In genomic region chr19:38224863-38225218, GRCh38 we compare ENCODE assay signal across 12 cellular contexts. TPM values are rescaled to one million over a fixed set of nuclear protein-coding genes. Genes with fewer than 3 reads are reported as not detected.
A peak's percentile ranks its signal among the peaks of the same experiment; 100 is the strongest.
DNase-seq lines count a peak whose midpoint lies in the region; ATAC-seq and TF ChIP-seq lines count a peak whose summit lies in the region.
"Not testable (repeated sequence)": the region's sequence is repeated elsewhere in the genome, so short reads cannot be mapped to it uniquely, and the experiment has no call there.
"Had no signal": no experiment of that assay in that cellular context is flagged by ENCODE, and none has a peak within 500 bp of the region (broad histone marks: within the 10 kb centered on the region; RNA-seq: fewer than 3 reads in every experiment).

No MANE protein-coding gene starts in this region.

- not testable (repeated sequence) for BruUV-seq in PC-9 (replicated peaks; lab: Mats Ljungman, UMichigan)

- peaks cover 11% of the 10 kb centered on the region for H3K27me3 ChIP-seq in CD4-positive, CD25-positive, alpha-beta regulatory T cell (ENCODE audit: control insufficient read depth, insufficient read depth, low read length)
- peaks cover 14% of the 10 kb centered on the region; the same call in 1 of the 2 replicates for H3K27me3 ChIP-seq in PC-9 (ENCODE audit: insufficient read depth, low read depth)

- not testable (repeated sequence) for H3F3A ChIP-seq in PC-9 (ENCODE audit: insufficient read depth, low read depth)

- H2AFZ ChIP-seq in PC-9, result not testable (repeated sequence)

- H3K9me2 ChIP-seq in PC-9 (ENCODE audit: insufficient read depth), result not testable (repeated sequence)

- not testable (repeated sequence) for H3K9me3 Mint-ChIP-seq in CD4-positive, CD25-positive, alpha-beta regulatory T cell; activated CD4-positive, alpha-beta T cell treated with anti-CD3 and anti-CD28 coated beads, Interleukin-2, amount 10 ng/mL, durations not matched to agents 7 days and 5 days; activated naive CD4-positive, alpha-beta T cell treated with anti-CD3 and anti-CD28 coated beads for 36 hours; chondrocyte (ENCODE audit: low read depth); naive B cell; stimulated activated memory B cell treated with anti-CD40 and anti-IgM and Interleukin-4, amounts not matched to agents 10 μg/mL and 1 μg/mL and 100 μg/mL, for 72 hours

- intact Hi-C loops in PC-9 (cut with micrococcal nuclease; ENCODE audit: unreplicated experiment), result not testable (repeated sequence)
- intact Hi-C loops in activated naive CD4-positive, alpha-beta T cell treated with anti-CD3 and anti-CD28 coated beads for 36 hours (cut with micrococcal nuclease), result loop anchor here (10.0 kb wide), 2 partner anchors 80 to 170 kb away; no protein-coding TSS in a partner anchor

- POLR2A ChIA-PET in PC-9 (lab: Charles Lee; ENCODE audit: unreplicated experiment); activated CD4-positive, alpha-beta T cell treated with anti-CD3 and anti-CD28 coated beads, Interleukin-2, amount 10 ng/mL, durations not matched to agents 7 days and 5 days (lab: Charles Lee): not testable (repeated sequence)

- H3K4me3 Mint-ChIP-seq in CD4-positive, CD25-positive, alpha-beta regulatory T cell, result peak overlapping the region in 3 of 4 donors; percentile 60 to 84 (median 82)
- H3K4me3 Mint-ChIP-seq in activated CD4-positive, alpha-beta T cell treated with anti-CD3 and anti-CD28 coated beads, Interleukin-2, amount 10 ng/mL, durations not matched to agents 7 days and 5 days, result peak overlapping the region; percentile 59
- H3K4me3 Mint-ChIP-seq in activated naive CD4-positive, alpha-beta T cell treated with anti-CD3 and anti-CD28 coated beads for 36 hours, result peak overlapping the region; percentile 68
- peak overlapping the region; percentile 80 for H3K4me3 Mint-ChIP-seq in chondrocyte (ENCODE audit: unreplicated experiment)
- H3K4me3 Mint-ChIP-seq in naive B cell, result peak overlapping the region in 7 of 8 donors; percentile 22 to 97 (median 85)
- peak overlapping the region; percentile 72 for H3K4me3 Mint-ChIP-seq in stimulated activated memory B cell treated with anti-CD40 and anti-IgM and Interleukin-4, amounts not matched to agents 10 μg/mL and 1 μg/mL and 100 μg/mL, for 72 hours

- H3K4me2 ChIP-seq in PC-9, result peak overlapping the region; percentile 85; the same call in 1 of the 2 replicates

- H3K36me3 Mint-ChIP-seq in CD4-positive, CD25-positive, alpha-beta regulatory T cell; activated CD4-positive, alpha-beta T cell treated with anti-CD3 and anti-CD28 coated beads, Interleukin-2, amount 10 ng/mL, durations not matched to agents 7 days and 5 days (ENCODE audit: low read depth); activated naive CD4-positive, alpha-beta T cell treated with anti-CD3 and anti-CD28 coated beads for 36 hours (ENCODE audit: low read depth); chondrocyte (ENCODE audit: low read depth); stimulated activated memory B cell treated with anti-CD40 and anti-IgM and Interleukin-4, amounts not matched to agents 10 μg/mL and 1 μg/mL and 100 μg/mL, for 72 hours: not testable (repeated sequence)
- peaks cover 0 to 14% of the 10 kb centered on the region in 2 donors for H3K36me3 Mint-ChIP-seq in naive B cell

- not testable (repeated sequence) for H4K20me1 ChIP-seq in PC-9 (ENCODE audit: insufficient read depth)

- peaks cover 22% of the 10 kb centered on the region for H3K4me1 ChIP-seq in CD4-positive, CD25-positive, alpha-beta regulatory T cell (ENCODE audit: control insufficient read depth, insufficient read depth, low read length, poor library complexity, severe bottlenecking)
- H3K4me1 ChIP-seq in PC-9 (replicated peaks; ENCODE audit: insufficient read depth), result not testable (repeated sequence)

- H3K36me3 ChIP-seq in CD4-positive, CD25-positive, alpha-beta regulatory T cell (ENCODE audit: control insufficient read depth, insufficient read depth, low read length); PC-9 (ENCODE audit: low read depth): not testable (repeated sequence)

- not testable (repeated sequence) for H3K27ac Mint-ChIP-seq in CD4-positive, CD25-positive, alpha-beta regulatory T cell; activated CD4-positive, alpha-beta T cell treated with anti-CD3 and anti-CD28 coated beads, Interleukin-2, amount 10 ng/mL, durations not matched to agents 7 days and 5 days; activated naive CD4-positive, alpha-beta T cell treated with anti-CD3 and anti-CD28 coated beads for 36 hours; chondrocyte (ENCODE audit: unreplicated experiment); naive B cell
- H3K27ac Mint-ChIP-seq in stimulated activated memory B cell treated with anti-CD40 and anti-IgM and Interleukin-4, amounts not matched to agents 10 μg/mL and 1 μg/mL and 100 μg/mL, for 72 hours, result peak overlapping the region; percentile 43

- not testable (repeated sequence) for ATAC-seq in CD4-positive, CD25-positive, alpha-beta regulatory T cell (ENCODE audit: low read depth in 2 of 2); naive B cell (ENCODE audit: low read depth in 2 of 2); stimulated activated memory B cell treated with anti-CD40 and anti-IgM and Interleukin-4, amounts not matched to agents 10 μg/mL and 1 μg/mL and 100 μg/mL, for 72 hours

- H3K27ac ChIP-seq in CD4-positive, CD25-positive, alpha-beta regulatory T cell (ENCODE audit: insufficient read depth, low read length, poor library complexity, severe bottlenecking); PC-9: not testable (repeated sequence)

- H3K79me2 ChIP-seq in PC-9 (ENCODE audit: low read depth), result not testable (repeated sequence)

- H3K9me3 ChIP-seq in CD4-positive, CD25-positive, alpha-beta regulatory T cell (ENCODE audit: control insufficient read depth in 2 of 2, low read length in 2 of 2); PC-9 (ENCODE audit: insufficient read depth, low read depth): not testable (repeated sequence)

- peaks cover 65% of the 10 kb centered on the region for H3K27me3 Mint-ChIP-seq in CD4-positive, CD25-positive, alpha-beta regulatory T cell
- H3K27me3 Mint-ChIP-seq in activated CD4-positive, alpha-beta T cell treated with anti-CD3 and anti-CD28 coated beads, Interleukin-2, amount 10 ng/mL, durations not matched to agents 7 days and 5 days, result peaks cover 52% of the 10 kb centered on the region
- peaks cover 61% of the 10 kb centered on the region for H3K27me3 Mint-ChIP-seq in activated naive CD4-positive, alpha-beta T cell treated with anti-CD3 and anti-CD28 coated beads for 36 hours (ENCODE audit: low read depth)
- H3K27me3 Mint-ChIP-seq in chondrocyte (ENCODE audit: low read depth), result not testable (repeated sequence)
- H3K27me3 Mint-ChIP-seq in naive B cell, result peaks cover 45 to 74% (median 72%) of the 10 kb centered on the region in 3 donors
- H3K27me3 Mint-ChIP-seq in stimulated activated memory B cell treated with anti-CD40 and anti-IgM and Interleukin-4, amounts not matched to agents 10 μg/mL and 1 μg/mL and 100 μg/mL, for 72 hours, result peaks cover 86% of the 10 kb centered on the region

- CTCF ChIA-PET in PC-9 (lab: Charles Lee), result interaction anchor here (0.6 to 1.6 kb wide), 2 partner anchors 19 to 323 kb away, joined by 3 to 9 read pairs; no protein-coding TSS in a partner anchor
- CTCF ChIA-PET in activated CD4-positive, alpha-beta T cell treated with anti-CD3 and anti-CD28 coated beads, Interleukin-2, amount 10 ng/mL, durations not matched to agents 7 days and 5 days (lab: Charles Lee), result interaction anchor here (0.7 to 1.5 kb wide), 2 partner anchors 10 to 19 kb away, joined by 3 read pairs; no protein-coding TSS in a partner anchor
- CTCF ChIA-PET in activated naive CD4-positive, alpha-beta T cell treated with anti-CD3 and anti-CD28 coated beads for 36 hours (lab: Charles Lee), result interaction anchor here (1.0 to 1.3 kb wide), 7 partner anchors 10 to 322 kb away, joined by 3 to 9 read pairs (median 4); partner anchors contain the start of gene CATSPERG

- not testable (repeated sequence) for DNase-seq in CD4-positive, CD25-positive, alpha-beta regulatory T cell; Jurkat, Clone E6-1 (ENCODE audit: low read depth, low spot score); PC-9; activated CD4-positive, alpha-beta T cell treated with anti-CD3 and anti-CD28 coated beads, Interleukin-2, amount 10 ng/mL, durations not matched to agents 7 days and 5 days; activated naive CD4-positive, alpha-beta T cell treated with anti-CD3 and anti-CD28 coated beads for 36 hours; chondrocyte (ENCODE audit: low spot score); naive B cell

- not testable (repeated sequence) for TF ChIP-seq CTCF in PC-9 (conservative IDR thresholded peaks at IDR 0.05); chondrocyte (IDR thresholded peaks at IDR 0.05)

- not testable (repeated sequence) for H3K4me3 ChIP-seq in CD4-positive, CD25-positive, alpha-beta regulatory T cell (ENCODE audit: low read depth, low read length)
- peak overlapping the region; percentile 72 for H3K4me3 ChIP-seq in Jurkat, Clone E6-1 (ENCODE audit: low read length)
- H3K4me3 ChIP-seq in PC-9, result peak overlapping the region; percentile 67; the same call in 1 of the 2 replicates

- peaks cover 10 to 29% (median 15%) of the 10 kb centered on the region in 4 donors for H3K4me1 Mint-ChIP-seq in CD4-positive, CD25-positive, alpha-beta regulatory T cell
- H3K4me1 Mint-ChIP-seq in activated CD4-positive, alpha-beta T cell treated with anti-CD3 and anti-CD28 coated beads, Interleukin-2, amount 10 ng/mL, durations not matched to agents 7 days and 5 days, result peaks cover 21% of the 10 kb centered on the region
- peaks cover 25% of the 10 kb centered on the region for H3K4me1 Mint-ChIP-seq in activated naive CD4-positive, alpha-beta T cell treated with anti-CD3 and anti-CD28 coated beads for 36 hours (ENCODE audit: low read depth)
- H3K4me1 Mint-ChIP-seq in chondrocyte (ENCODE audit: low read depth) (peaks cover 22% of the 10 kb centered on the region), naive B cell (peaks cover 31 to 42% (median 41%) of the 10 kb centered on the region in 3 donors)
- H3K4me1 Mint-ChIP-seq in stimulated activated memory B cell treated with anti-CD40 and anti-IgM and Interleukin-4, amounts not matched to agents 10 μg/mL and 1 μg/mL and 100 μg/mL, for 72 hours, result peaks cover 47% of the 10 kb centered on the region

RNA-seq across cellular contexts. Expression of gene DPF1, which starts 0.8 kb away (rescaled TPM):
- not detected for total RNA-seq in CD4-positive, CD25-positive, alpha-beta regulatory T cell
- polyA plus RNA-seq in CD4-positive, CD25-positive, alpha-beta regulatory T cell, result not detected
- 8.7 TPM for polyA plus RNA-seq in Jurkat, Clone E6-1 (2012; ENCODE audit: insufficient read depth, insufficient read length)
- total RNA-seq in PC-9 (2021) (0.81 and 1.1 TPM in 2 replicates), chondrocyte (2.1 to 4.8 TPM (median 2.4 TPM) in 3 replicates)
- total RNA-seq in activated CD4-positive, alpha-beta T cell treated with anti-CD3 and anti-CD28 coated beads, Interleukin-2, amount 10 ng/mL, durations not matched to agents 7 days and 5 days, result under 1 TPM; 0.12 to 0.20 TPM
- under 1 TPM; 0.41 to 0.77 TPM for total RNA-seq in activated naive CD4-positive, alpha-beta T cell treated with anti-CD3 and anti-CD28 coated beads for 36 hours
- polyA plus RNA-seq in naive B cell (ENCODE audit: low read depth in 6 of 6), result under 1 TPM in 2 of 6 donors, not detected in 4; 0.20 to 0.41 TPM
- total RNA-seq: left colon, stomach had no signal

RNA-seq across cellular contexts. Expression of gene PPP1R14A, which starts 31.3 kb away (rescaled TPM):
- 1.2 TPM for total RNA-seq in CD4-positive, CD25-positive, alpha-beta regulatory T cell
- polyA plus RNA-seq in CD4-positive, CD25-positive, alpha-beta regulatory T cell, result not detected
- not detected for polyA plus RNA-seq in Jurkat, Clone E6-1 (2012; ENCODE audit: insufficient read depth, insufficient read length)
- not detected in 2 replicates for total RNA-seq in PC-9 (2021)
- not detected for total RNA-seq in activated CD4-positive, alpha-beta T cell treated with anti-CD3 and anti-CD28 coated beads, Interleukin-2, amount 10 ng/mL, durations not matched to agents 7 days and 5 days
- not detected for total RNA-seq in activated naive CD4-positive, alpha-beta T cell treated with anti-CD3 and anti-CD28 coated beads for 36 hours
- total RNA-seq in chondrocyte, result 132 to 297 TPM (median 295 TPM) in 3 replicates
- 10 to 100 TPM; 25.4 to 88.1 (median 58.8) TPM for polyA plus RNA-seq in naive B cell (ENCODE audit: low read depth in 6 of 6)
- total RNA-seq: H4, HT1080 had no signal

RNA-seq across cellular contexts. Expression of gene SPINT2, which starts 39.5 kb away (rescaled TPM):
- total RNA-seq in CD4-positive, CD25-positive, alpha-beta regulatory T cell, result 15.6 TPM
- 10 to 100 TPM; 36.0 to 70.4 (median 53.5) TPM for polyA plus RNA-seq in CD4-positive, CD25-positive, alpha-beta regulatory T cell
- 160 TPM for polyA plus RNA-seq in Jurkat, Clone E6-1 (2012; ENCODE audit: insufficient read depth, insufficient read length)
- total RNA-seq in PC-9 (2021) (1,019 and 1,161 TPM in 2 replicates), chondrocyte (21.3 to 28.0 TPM (median 26.4 TPM) in 3 replicates)
- 1 to 10 TPM; 8.9 to 9.3 TPM for total RNA-seq in activated CD4-positive, alpha-beta T cell treated with anti-CD3 and anti-CD28 coated beads, Interleukin-2, amount 10 ng/mL, durations not matched to agents 7 days and 5 days
- total RNA-seq in activated naive CD4-positive, alpha-beta T cell treated with anti-CD3 and anti-CD28 coated beads for 36 hours, result 10 to 100 TPM; 35.3 to 36.5 TPM
- polyA plus RNA-seq in naive B cell (ENCODE audit: low read depth in 6 of 6), result 100 to 1,000 TPM; 163 to 235 (median 190) TPM

Comparison
In these comparisons a context has a peak if more than half of its experiments do, and no peak if none do; other contexts are left out.
1. RNA of gene PPP1R14A, which starts 31.3 kb away (total RNA-seq): 132 to 297 TPM in chondrocyte; 1.2 TPM in CD4-positive, CD25-positive, alpha-beta regulatory T cell (single experiment), not detected in PC-9, not detected in activated naive CD4-positive, alpha-beta T cell treated with anti-CD3 and anti-CD28 coated beads for 36 hours and not detected in activated CD4-positive, alpha-beta T cell treated with anti-CD3 and anti-CD28 coated beads, Interleukin-2, amount 10 ng/mL, durations not matched to agents 7 days and 5 days; every median in the first group is over 10 times any median in the second.
2. RNA of gene SPINT2, which starts 39.5 kb away (total RNA-seq): 1,019 to 1,161 TPM in PC-9; 35.3 to 36.5 TPM in activated naive CD4-positive, alpha-beta T cell treated with anti-CD3 and anti-CD28 coated beads for 36 hours, 21.3 to 28.0 TPM in chondrocyte, 15.6 TPM in CD4-positive, CD25-positive, alpha-beta regulatory T cell (single experiment) and 8.9 to 9.3 TPM in activated CD4-positive, alpha-beta T cell treated with anti-CD3 and anti-CD28 coated beads, Interleukin-2, amount 10 ng/mL, durations not matched to agents 7 days and 5 days; every median in the first group is over 10 times any median in the second.
3. Peak in every context shown above with its lines, with median percentiles within 50 percentile points of each other: H3K4me3 Mint-ChIP-seq.